ENCODE assay signal across 22 cellular contexts in the genomic region with DNA sequence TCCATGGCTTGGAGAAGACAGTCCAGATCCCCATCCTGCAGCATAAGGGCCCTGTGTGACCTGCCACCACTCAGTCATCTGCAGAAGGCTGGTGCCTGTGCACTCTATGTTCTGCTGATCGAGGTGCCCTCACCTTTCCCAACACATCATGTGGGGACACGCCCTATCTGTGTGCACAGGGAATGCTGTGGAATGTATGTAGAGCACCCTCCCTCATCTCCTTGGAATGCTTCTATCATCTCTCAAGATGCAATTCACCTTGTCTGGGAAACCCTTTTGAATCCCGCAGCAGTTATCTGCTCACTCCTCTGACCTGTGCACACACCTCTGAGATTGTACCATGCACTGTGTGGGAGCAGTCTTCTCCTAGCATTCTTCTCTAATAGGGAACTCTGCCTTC.
DNase-seq lines count a peak whose midpoint lies in the region; ATAC-seq and TF ChIP-seq lines count a peak whose summit lies in the region.
"Had no signal": no experiment of that assay in that cellular context is flagged by ENCODE, and none has a peak within 500 bp of the region (broad histone marks: within the 10 kb centered on the region; RNA-seq: fewer than 3 reads in every experiment).

No MANE protein-coding gene starts in this region.

- H3K27me3 ChIP-seq in Caco-2 (replicated peaks; ENCODE audit: control insufficient read depth, insufficient read depth, low read length) (no peaks in the 10 kb centered on the region), mammary epithelial cell (ENCODE audit: insufficient read depth, low read length) (no peaks in the 10 kb centered on the region), upper lobe of right lung (no peaks in the 10 kb centered on the region), heart right ventricle (peaks cover 0 to 6% (median 0%) of the 10 kb centered on the region in 7 donors), Peyer's patch (no peaks in the 10 kb centered on the region)
- H3K27me3 ChIP-seq: MG63 had no signal

- TF ChIP-seq CTCF in Caco-2 (IDR thresholded peaks at IDR 0.05; ENCODE audit: insufficient read depth in 1 of 2, low read depth in 1 of 2, low read length in 1 of 2, severe bottlenecking in 1 of 2, unreplicated experiment in 1 of 2) (no peak), mammary epithelial cell (conservative IDR thresholded peaks at IDR 0.05 in 1 of 2, IDR thresholded peaks at IDR 0.05 in 1 of 2; ENCODE audit: extremely low read depth in 1 of 2, insufficient read depth in 1 of 2, low read depth in 1 of 2, low read length in 2 of 2) (no peak), upper lobe of right lung (IDR thresholded peaks at IDR 0.05) (no peak), heart right ventricle (IDR thresholded peaks at IDR 0.05) (no peak), Peyer's patch (IDR thresholded peaks at IDR 0.05) (no peak)

- no peak overlapping the region for H3K27ac ChIP-seq in mammary epithelial cell (ENCODE audit: insufficient read depth, low read depth, low read length)
- H3K27ac ChIP-seq in upper lobe of right lung = no peak overlapping the region
- no peak overlapping the region for H3K27ac ChIP-seq in heart right ventricle
- H3K27ac ChIP-seq in Peyer's patch = no peak overlapping the region
- H3K27ac ChIP-seq: GM23248 had no signal

- H3K4me1 ChIP-seq in Caco-2 (peaks cover 25% of the 10 kb centered on the region), mammary epithelial cell (ENCODE audit: insufficient read depth, low read length) (peaks cover 56% of the 10 kb centered on the region), upper lobe of right lung (no peaks in the 10 kb centered on the region), heart right ventricle (peaks cover 0 to 7% (median 0%) of the 10 kb centered on the region in 9 donors), Peyer's patch (no peaks in the 10 kb centered on the region)

- peaks cover 19% of the 10 kb centered on the region for H3K4me1 Mint-ChIP-seq in Caco-2 (ENCODE audit: low read depth, unreplicated experiment)
- H3K4me1 Mint-ChIP-seq: H9 had no signal

- BruUV-seq in Caco-2 (replicated peaks; lab: Mats Ljungman, UMichigan) (no TSS peak), mammary epithelial cell (replicated peaks; lab: Mats Ljungman, UMichigan) (no TSS peak)

- peak overlapping the region; percentile 2 for H2AFZ ChIP-seq in mammary epithelial cell (ENCODE audit: low read depth, low read length)
- H2AFZ ChIP-seq: GM23248 had no signal

- DNase-seq in Caco-2 (peak; percentile 50 to 87), mammary epithelial cell (peak; percentile 23), islet precursor cell (peak; percentile 48), upper lobe of right lung (no peak), heart right ventricle (no peak), dermis blood vessel endothelial cell (no peak), Peyer's patch (no peak)
- DNase-seq: 8988T, ACHN, DMS153, DND-41, GM23248, H9, KBM-7, MG63, NCI-H1105 treated with DMSO at 0.1 percent for 48 hours, NCI-H1694, NCI-H2029 treated with DMSO at 0.1 percent for 48 hours, NCI-H510A, NCI-H69 had no signal

- H3K36me3 ChIP-seq in Caco-2 (ENCODE audit: control insufficient read depth, insufficient read depth, low read length) (no peaks in the 10 kb centered on the region), mammary epithelial cell (ENCODE audit: insufficient read depth, low read length) (no peaks in the 10 kb centered on the region), upper lobe of right lung (no peaks in the 10 kb centered on the region), heart right ventricle (no peaks in the 10 kb centered on the region), Peyer's patch (no peaks in the 10 kb centered on the region)
- H3K36me3 ChIP-seq: MG63 had no signal

- H3K4me3 ChIP-seq in Caco-2 (ENCODE audit: low read depth, low read length) = no peak overlapping the region
- no peak overlapping the region for H3K4me3 ChIP-seq in mammary epithelial cell (replicated peaks in 1 of 3; ENCODE audit: insufficient read depth in 1 of 3, low read depth in 2 of 3, low read length in 3 of 3)
- H3K4me3 ChIP-seq in upper lobe of right lung = no peak overlapping the region
- no peak overlapping the region for H3K4me3 ChIP-seq in heart right ventricle
- H3K4me3 ChIP-seq in Peyer's patch = no peak overlapping the region
- H3K4me3 ChIP-seq: GM23248, MG63 had no signal

- 41% methylated on average over 3 of the region's 3 CpGs for WGBS in mammary epithelial cell (ENCODE audit: low coverage, missing lambda C conversion rate)
- WGBS in heart right ventricle, 2 donors = 86 to 92% methylated on average over 3 of the region's 3 CpGs

- CTCF ChIA-PET in Caco-2 (lab: Charles Lee) = no interaction called here
- CTCF ChIA-PET in mammary epithelial cell (lab: Charles Lee; ENCODE audit: low non-redundant PET) = no interaction called here

- H3K9me3 ChIP-seq in Caco-2 = no peaks in the 10 kb centered on the region
- H3K9me3 ChIP-seq in mammary epithelial cell (replicated peaks; ENCODE audit: insufficient read depth, low read length) = no peaks in the 10 kb centered on the region
- no peaks in the 10 kb centered on the region for H3K9me3 ChIP-seq in upper lobe of right lung
- peaks cover 0 to 7% (median 0%) of the 10 kb centered on the region in 11 donors for H3K9me3 ChIP-seq in heart right ventricle
- no peaks in the 10 kb centered on the region for H3K9me3 ChIP-seq in Peyer's patch
- H3K9me3 ChIP-seq: MG63 had no signal

- H3K4me3 Mint-ChIP-seq in Caco-2 (ENCODE audit: unreplicated experiment) = no peak overlapping the region
- H3K4me3 Mint-ChIP-seq: H9 had no signal

- in situ Hi-C loops in mammary epithelial cell (cut with MboI; ENCODE audit: low sequenced_read_pairs in 2 of 2) = no loop called here

- dilution Hi-C loops in mammary epithelial cell (cut with HindIII; ENCODE audit: low sequenced_read_pairs) = loop anchor here (5.0 kb wide), 1 partner anchor 36 kb away; no protein-coding TSS in a partner anchor

- no peaks in the 10 kb centered on the region for H3K9me3 Mint-ChIP-seq in Caco-2 (ENCODE audit: unreplicated experiment)

- peak overlapping the region; percentile 66 for H3K4me2 ChIP-seq in mammary epithelial cell (ENCODE audit: insufficient read depth, low read depth, low read length)

- TF ChIP-seq POLR2A in Peyer's patch (IDR thresholded peaks at IDR 0.05) = no peak

- no peaks in the 10 kb centered on the region for H3K36me3 Mint-ChIP-seq in Caco-2 (ENCODE audit: insufficient read depth, unreplicated experiment)

- POLR2A ChIA-PET in Caco-2 (lab: Charles Lee) = no interaction called here

- intact Hi-C loops in Caco-2 (cut with micrococcal nuclease; ENCODE audit: unreplicated experiment) = no loop called here
- intact Hi-C loops in mammary epithelial cell (cut with micrococcal nuclease) = loop anchor here (1.0 kb wide), 1 partner anchor 8 kb away; no protein-coding TSS in a partner anchor
- intact Hi-C loops in upper lobe of right lung (cut with DNase I) = no loop called here
- intact Hi-C loops in heart right ventricle (cut with DNase I) = no loop called here

- H3K27ac Mint-ChIP-seq in Caco-2 (ENCODE audit: unreplicated experiment) = peak overlapping the region; percentile 52

- H3K27me3 Mint-ChIP-seq in Caco-2 (ENCODE audit: insufficient read depth, unreplicated experiment) = no peaks in the 10 kb centered on the region

- H3K9ac ChIP-seq in mammary epithelial cell (ENCODE audit: insufficient read depth, low read length) = no peak overlapping the region
- H3K9ac ChIP-seq: GM23248 had no signal

- peaks cover 5% of the 10 kb centered on the region for H3K79me2 ChIP-seq in mammary epithelial cell (ENCODE audit: insufficient read depth, low read length)

- ATAC-seq in upper lobe of right lung (peak; percentile 81), heart right ventricle (no peak)
- ATAC-seq: Panc1, SK-N-SH treated with all-trans-retinoic acid at 6 μM for 48 hours had no signal

- H4K20me1 ChIP-seq in mammary epithelial cell (ENCODE audit: insufficient read depth, low read length) = no peaks in the 10 kb centered on the region

Comparison
In these comparisons a context has a peak if more than half of its experiments do, and no peak if none do; other contexts are left out.
1. DNase-seq: peak in Caco-2 (2 of 2), mammary epithelial cell (single experiment) and islet precursor cell (single experiment); none in upper lobe of right lung (single experiment), heart right ventricle (0 of 2), dermis blood vessel endothelial cell (single experiment) and Peyer's patch (0 of 3).